Comparison of ENCODE assay signal across 8 cellular contexts in genomic region chr19:49443366-49444099, GRCh38. TPM values are rescaled to one million over a fixed set of nuclear protein-coding genes. Genes with fewer than 3 reads are reported as not detected.
DNase-seq lines count a peak whose midpoint lies in the region; ATAC-seq, FAIRE-seq and TF ChIP-seq lines count a peak whose summit lies in the region.

No MANE protein-coding gene starts in this region.

- H3K36me3 ChIP-seq in HUES64 (ENCODE audit: insufficient read depth, low read length), result peaks cover 15% of the 10 kb centered on the region
- H3K36me3 ChIP-seq in NT2/D1 (ENCODE audit: insufficient read depth, insufficient read length, low read length), result peaks cover 26% of the 10 kb centered on the region

- H3K4me1 Mint-ChIP-seq in endothelial cell (ENCODE audit: unreplicated experiment), result peaks cover 15% of the 10 kb centered on the region

- TF ChIP-seq CTCF in D721Med (IDR thresholded peaks at IDR 0.05; ENCODE audit: insufficient read depth, missing control alignments) (peak; percentile 83), endothelial cell (IDR thresholded peaks at IDR 0.05; ENCODE audit: unreplicated experiment) (peak; percentile 85)

- H3K27ac ChIP-seq in HUES64 (ENCODE audit: low read depth, low read length), result peak overlapping the region; percentile 89

- no peak for FAIRE-seq in D721Med (lab: Jason Lieb, UNC)

- no peaks in the 10 kb centered on the region for H3K9me3 Mint-ChIP-seq in endothelial cell (ENCODE audit: unreplicated experiment)

- H3K9ac ChIP-seq in HUES64 (ENCODE audit: low read depth, low read length), result peak overlapping the region; percentile 67
- peak overlapping the region; percentile 51 for H3K9ac ChIP-seq in NT2/D1 (ENCODE audit: insufficient read length, low read depth)

- DNase-seq in D721Med (ENCODE audit: insufficient read length, low spot score) (no peak), NT2/D1 (ENCODE audit: low read depth, low spot score) (peak; percentile 85), endothelial cell (ENCODE audit: low spot score) (peak; percentile 94), midbrain (lab: John Stamatoyannopoulos, UW) (peak; percentile 93)
- DNase-seq in activated CD8-positive, alpha-beta memory T cell treated with anti-CD3 and anti-CD28 coated beads, Interleukin-2, amount 50 U/mL, for 24 hours (ENCODE audit: extremely low read depth), result peak; percentile 86
- DNase-seq in stimulated activated CD8-positive, alpha-beta memory T cell treated with anti-CD3 and anti-CD28 coated beads, Interleukin-15, amount 100 ng/mL, for 4 hours (ENCODE audit: low read depth in 2 of 2), result peak; percentile 86 to 87

- peak overlapping the region; percentile 42 for H3K27ac Mint-ChIP-seq in endothelial cell (ENCODE audit: unreplicated experiment)

- H3K27me3 ChIP-seq in HUES64 (ENCODE audit: insufficient read depth, low read length) (peaks cover 39% of the 10 kb centered on the region), NT2/D1 (ENCODE audit: insufficient read depth, insufficient read length) (peaks cover 34% of the 10 kb centered on the region)

- 0 out of 2 replicates have a peak, but pooled peaks cover 3% of the 10 kb centered on the region for H3K4me1 ChIP-seq in HUES64 (ENCODE audit: insufficient read depth, low read length)
- H3K4me1 ChIP-seq in NT2/D1 (ENCODE audit: insufficient read depth, insufficient read length), result peaks cover 8% of the 10 kb centered on the region

- peaks cover 21% of the 10 kb centered on the region for H3K36me3 Mint-ChIP-seq in endothelial cell (ENCODE audit: low read depth, unreplicated experiment)

- under 1% methylated on average over 46 of the region's 47 CpGs for WGBS in HUES64

- no peaks in the 10 kb centered on the region for H3K9me3 ChIP-seq in HUES64 (ENCODE audit: insufficient read depth, low read depth, low read length)
- no peaks in the 10 kb centered on the region for H3K9me3 ChIP-seq in NT2/D1 (ENCODE audit: insufficient read depth, low read length)

- ATAC-seq in GM21526 (IDR thresholded peaks at IDR 0.05; ENCODE audit: low FRiP score, unreplicated experiment), result peak; percentile 52

- peaks cover 41% of the 10 kb centered on the region for H3K27me3 Mint-ChIP-seq in endothelial cell (ENCODE audit: unreplicated experiment)

- H3K4me3 ChIP-seq in HUES64 (ENCODE audit: low read length), result peak overlapping the region; percentile 81
- H3K4me3 ChIP-seq in NT2/D1 (ENCODE audit: insufficient read length, low read depth), result peak overlapping the region; percentile 63

- peak overlapping the region; percentile 82 for H3K4me3 Mint-ChIP-seq in endothelial cell (ENCODE audit: unreplicated experiment)

RNA-seq across cellular contexts. Expression of gene SLC17A7, which starts 2.2 kb away (rescaled TPM):
- polyA plus RNA-seq in HUES64 (2013, experiment 1 of 2), result 0.85 TPM
- polyA plus RNA-seq in HUES64 (2013, experiment 2 of 2), result 1.3 TPM
- total RNA-seq in endothelial cell (ENCODE audit: unreplicated experiment), result 0.92 TPM

RNA-seq across cellular contexts. Expression of gene PIH1D1, which starts 8.1 kb away (rescaled TPM):
- 103 TPM for polyA plus RNA-seq in HUES64 (2013, experiment 1 of 2)
- 110 TPM for polyA plus RNA-seq in HUES64 (2013, experiment 2 of 2)
- 78.8 TPM for total RNA-seq in endothelial cell (ENCODE audit: unreplicated experiment)

RNA-seq across cellular contexts. Expression of gene ALDH16A1, which starts 9.5 kb away (rescaled TPM):
- polyA plus RNA-seq in HUES64 (2013, experiment 1 of 2), result 43.5 TPM
- polyA plus RNA-seq in HUES64 (2013, experiment 2 of 2), result 25.8 TPM
- total RNA-seq in endothelial cell (ENCODE audit: unreplicated experiment), result 49.6 TPM

RNA-seq across cellular contexts. Expression of gene GFY, which starts 18.3 kb away (rescaled TPM):
- polyA plus RNA-seq in HUES64 (2013, experiment 1 of 2), result 0.35 TPM
- 1.3 TPM for polyA plus RNA-seq in HUES64 (2013, experiment 2 of 2)
- not detected for total RNA-seq in endothelial cell (ENCODE audit: unreplicated experiment)

RNA-seq across cellular contexts. Expression of gene PTH2, which starts 20.3 kb away (rescaled TPM):
- polyA plus RNA-seq in HUES64 (2013, experiment 1 of 2), result not detected
- not detected for polyA plus RNA-seq in HUES64 (2013, experiment 2 of 2)
- not detected for total RNA-seq in endothelial cell (ENCODE audit: unreplicated experiment)
